In the genomic region with DNA sequence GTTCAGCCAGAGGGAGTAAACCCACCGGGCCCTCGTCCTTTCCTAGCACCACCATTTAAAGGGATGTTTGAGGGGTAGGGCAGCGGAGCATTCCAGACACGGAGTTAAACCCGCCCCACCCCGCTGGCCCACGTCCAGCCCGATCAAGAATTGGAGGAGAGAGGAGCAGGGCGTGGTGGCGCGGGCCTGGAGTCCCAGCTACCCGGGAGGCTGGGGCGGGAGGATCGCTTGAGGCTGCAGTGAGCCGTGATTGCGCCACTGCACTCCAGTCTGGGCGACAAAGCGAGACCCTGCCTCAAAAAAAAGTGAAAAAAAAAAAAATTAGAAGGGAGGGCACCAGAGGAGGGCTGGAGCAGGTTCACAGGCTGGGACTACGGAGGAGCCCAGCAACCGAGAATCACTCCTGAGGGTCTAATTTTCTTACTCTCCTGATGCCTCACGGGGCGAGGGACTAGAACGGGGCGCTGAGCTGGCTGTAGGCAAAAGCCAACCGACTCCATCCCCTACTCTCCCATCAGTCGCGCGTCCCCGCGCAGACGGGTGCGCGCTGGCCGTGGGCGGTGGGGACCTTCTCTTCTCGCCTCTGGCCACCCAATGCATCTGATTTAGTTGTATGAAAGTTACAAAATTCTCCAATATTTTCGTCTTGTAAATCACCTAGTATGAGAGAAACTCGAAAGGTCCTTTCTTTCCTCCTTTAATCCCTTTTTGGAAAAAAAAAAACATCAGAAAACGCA, we compare ENCODE assay signal across 1 cellular context.
TF ChIP-seq lines count a peak whose summit lies in the region.

No MANE protein-coding gene starts in this region.

TF ChIP-seq in GM23338, 12 proteins besides CTCF, POLR2A, EP300 and RAD21 (continued from another document):
- TF ChIP-seq, protein P1, sequence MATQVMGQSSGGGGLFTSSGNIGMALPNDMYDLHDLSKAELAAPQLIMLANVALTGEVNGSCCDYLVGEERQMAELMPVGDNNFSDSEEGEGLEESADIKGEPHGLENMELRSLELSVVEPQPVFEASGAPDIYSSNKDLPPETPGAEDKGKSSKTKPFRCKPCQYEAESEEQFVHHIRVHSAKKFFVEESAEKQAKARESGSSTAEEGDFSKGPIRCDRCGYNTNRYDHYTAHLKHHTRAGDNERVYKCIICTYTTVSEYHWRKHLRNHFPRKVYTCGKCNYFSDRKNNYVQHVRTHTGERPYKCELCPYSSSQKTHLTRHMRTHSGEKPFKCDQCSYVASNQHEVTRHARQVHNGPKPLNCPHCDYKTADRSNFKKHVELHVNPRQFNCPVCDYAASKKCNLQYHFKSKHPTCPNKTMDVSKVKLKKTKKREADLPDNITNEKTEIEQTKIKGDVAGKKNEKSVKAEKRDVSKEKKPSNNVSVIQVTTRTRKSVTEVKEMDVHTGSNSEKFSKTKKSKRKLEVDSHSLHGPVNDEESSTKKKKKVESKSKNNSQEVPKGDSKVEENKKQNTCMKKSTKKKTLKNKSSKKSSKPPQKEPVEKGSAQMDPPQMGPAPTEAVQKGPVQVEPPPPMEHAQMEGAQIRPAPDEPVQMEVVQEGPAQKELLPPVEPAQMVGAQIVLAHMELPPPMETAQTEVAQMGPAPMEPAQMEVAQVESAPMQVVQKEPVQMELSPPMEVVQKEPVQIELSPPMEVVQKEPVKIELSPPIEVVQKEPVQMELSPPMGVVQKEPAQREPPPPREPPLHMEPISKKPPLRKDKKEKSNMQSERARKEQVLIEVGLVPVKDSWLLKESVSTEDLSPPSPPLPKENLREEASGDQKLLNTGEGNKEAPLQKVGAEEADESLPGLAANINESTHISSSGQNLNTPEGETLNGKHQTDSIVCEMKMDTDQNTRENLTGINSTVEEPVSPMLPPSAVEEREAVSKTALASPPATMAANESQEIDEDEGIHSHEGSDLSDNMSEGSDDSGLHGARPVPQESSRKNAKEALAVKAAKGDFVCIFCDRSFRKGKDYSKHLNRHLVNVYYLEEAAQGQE (IDR thresholded peaks at IDR 0.05; ENCODE audit: unreplicated experiment): no peak
- TF ChIP-seq JUNB (IDR thresholded peaks at IDR 0.05; ENCODE audit: unreplicated experiment) (no peak), EZH2 (IDR thresholded peaks at IDR 0.05; ENCODE audit: low read depth, unreplicated experiment) (no peak), POLR2AphosphoS5 (IDR thresholded peaks at IDR 0.05; ENCODE audit: low read depth) (peak; percentile 61; the same call in 1 of the 2 replicates), EZH2phosphoT487 (IDR thresholded peaks at IDR 0.05; ENCODE audit: unreplicated experiment) (no peak)
- TF ChIP-seq, protein P2, sequence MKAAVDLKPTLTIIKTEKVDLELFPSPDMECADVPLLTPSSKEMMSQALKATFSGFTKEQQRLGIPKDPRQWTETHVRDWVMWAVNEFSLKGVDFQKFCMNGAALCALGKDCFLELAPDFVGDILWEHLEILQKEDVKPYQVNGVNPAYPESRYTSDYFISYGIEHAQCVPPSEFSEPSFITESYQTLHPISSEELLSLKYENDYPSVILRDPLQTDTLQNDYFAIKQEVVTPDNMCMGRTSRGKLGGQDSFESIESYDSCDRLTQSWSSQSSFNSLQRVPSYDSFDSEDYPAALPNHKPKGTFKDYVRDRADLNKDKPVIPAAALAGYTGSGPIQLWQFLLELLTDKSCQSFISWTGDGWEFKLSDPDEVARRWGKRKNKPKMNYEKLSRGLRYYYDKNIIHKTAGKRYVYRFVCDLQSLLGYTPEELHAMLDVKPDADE (IDR thresholded peaks at IDR 0.05): no peak
